1 cellular context compared by ENCODE assay signal in the genomic region with DNA sequence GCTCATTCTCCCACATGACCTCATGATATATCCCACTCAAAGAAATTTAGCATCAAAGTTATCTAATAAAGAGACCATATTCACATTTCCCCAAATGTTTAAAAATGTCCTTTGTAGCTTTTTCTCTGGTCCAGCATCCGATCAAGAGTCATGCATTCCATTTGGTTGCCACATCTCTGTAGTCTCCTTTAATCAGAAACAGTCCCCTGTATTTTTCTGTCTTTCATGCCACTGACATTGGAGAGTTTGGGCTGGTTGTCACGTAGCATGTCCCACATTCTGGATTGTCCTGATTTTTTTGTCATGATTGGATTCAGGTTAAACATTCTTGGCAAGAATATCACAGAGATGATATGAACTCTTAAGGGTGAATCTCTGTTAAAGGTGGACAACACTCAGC.
TF ChIP-seq lines count a peak whose summit lies in the region.

No MANE protein-coding gene starts in this region.

TF ChIP-seq in IMR-90, 13 proteins besides CTCF, POLR2A, EP300 and RAD21:
- TF ChIP-seq CEBPB (IDR thresholded peaks at IDR 0.05; ENCODE audit: low read depth, low read length) = peak; percentile 93
- TF ChIP-seq SMC3 (IDR thresholded peaks at IDR 0.05; ENCODE audit: low read depth, low read length) = no peak
- TF ChIP-seq CHD1 (IDR thresholded peaks at IDR 0.05; ENCODE audit: low read depth, low read length) = no peak
- TF ChIP-seq, protein P1, sequence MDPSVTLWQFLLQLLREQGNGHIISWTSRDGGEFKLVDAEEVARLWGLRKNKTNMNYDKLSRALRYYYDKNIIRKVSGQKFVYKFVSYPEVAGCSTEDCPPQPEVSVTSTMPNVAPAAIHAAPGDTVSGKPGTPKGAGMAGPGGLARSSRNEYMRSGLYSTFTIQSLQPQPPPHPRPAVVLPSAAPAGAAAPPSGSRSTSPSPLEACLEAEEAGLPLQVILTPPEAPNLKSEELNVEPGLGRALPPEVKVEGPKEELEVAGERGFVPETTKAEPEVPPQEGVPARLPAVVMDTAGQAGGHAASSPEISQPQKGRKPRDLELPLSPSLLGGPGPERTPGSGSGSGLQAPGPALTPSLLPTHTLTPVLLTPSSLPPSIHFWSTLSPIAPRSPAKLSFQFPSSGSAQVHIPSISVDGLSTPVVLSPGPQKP (IDR thresholded peaks at IDR 0.05; ENCODE audit: borderline replicate concordance, low read depth, low read length) = no peak
